Comparison of ENCODE assay signal across 21 cellular contexts in genomic region chr17:892958-893357, GRCh38.
"Had no signal": no experiment of that assay in that cellular context is flagged by ENCODE, and none has a peak within 500 bp of the region (broad histone marks: within the 10 kb centered on the region; RNA-seq: fewer than 3 reads in every experiment).

No MANE protein-coding gene starts in this region.

- ATAC-seq: activated CD8-positive, alpha-beta memory T cell treated with anti-CD3 and anti-CD28 coated beads, Interleukin-2, amount 10 ng/mL, durations not matched to agents 7 days and 5 days; T-helper 17 cell had no signal

- H3K27me3 ChIP-seq: breast epithelium had no signal

- H3K36me3 ChIP-seq: breast epithelium had no signal

- FAIRE-seq: RCC 7860 had no signal

- DNase-seq: activated B cell treated with CpG ODN at 0.5 μM for 24 hours; activated CD4-positive, alpha-beta T cell treated with anti-CD3 and anti-CD28 coated beads for 1 hour; activated CD4-positive, alpha-beta T cell treated with anti-CD3 and anti-CD28 coated beads, Interleukin-2, amount 10 ng/mL, durations not matched to agents 24 days and 14 days; activated CD4-positive, alpha-beta T cell treated with anti-CD3 and anti-CD28 coated beads, Interleukin-2, amount 50 U/mL, for 48 hours; activated CD8-positive, alpha-beta memory T cell treated with anti-CD3 and anti-CD28 coated beads, Interleukin-2, amount 10 ng/mL, durations not matched to agents 7 days and 5 days; activated effector memory CD4-positive, alpha-beta T cell treated with Interleukin-2 at 50 U/mL for 16 hours; activated naive CD4-positive, alpha-beta T cell; activated T-cell treated with anti-CD3 and anti-CD28 coated beads, Interleukin-2, amount 50 U/mL, for 24 hours; central memory CD4-positive, alpha-beta T cell; NCI-H1092; NCI-H1694; NCI-H2029; NCI-H510A treated with DMSO at 0.1 percent for 48 hours; NCI-H69; NK-92 treated with Interleukin-12 subunit alpha and Interleukin-12 subunit beta, amount 100 ng/mL, for 24 hours; SIG-M5; T-helper 17 cell; T-helper 9 cell had no signal

- H3K9me3 ChIP-seq: breast epithelium had no signal

- H3K4me3 ChIP-seq: breast epithelium had no signal

- H3K4me1 ChIP-seq: breast epithelium had no signal

- H3K27ac ChIP-seq: KMS-11 had no signal
